In the genomic region with DNA sequence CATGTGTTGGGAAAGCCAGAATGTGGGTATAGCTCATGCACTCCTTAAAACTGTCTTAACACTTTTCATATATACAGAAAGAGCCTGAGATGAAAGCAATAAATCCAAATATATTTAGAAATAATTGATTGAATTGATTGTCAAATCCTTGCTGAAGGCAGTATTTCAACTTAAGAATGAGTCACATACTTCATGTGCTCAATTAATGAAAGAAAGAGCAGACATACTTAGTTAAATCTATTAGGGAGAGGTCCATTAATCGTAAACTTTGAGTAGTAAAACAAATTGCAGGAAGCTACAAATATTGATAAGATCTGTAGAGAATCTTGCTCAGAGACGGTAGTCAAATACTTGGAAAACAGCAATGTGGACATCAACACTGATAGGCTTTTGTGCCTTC, we compare ENCODE assay signal across 26 cellular contexts.
"Had no signal": no experiment of that assay in that cellular context is flagged by ENCODE, and none has a peak within 500 bp of the region (broad histone marks: within the 10 kb centered on the region; RNA-seq: fewer than 3 reads in every experiment).

No MANE protein-coding gene starts in this region.

- H3K36me3 ChIP-seq: esophagus muscularis mucosa, esophagus squamous epithelium, gastrocnemius medialis, gastroesophageal sphincter, heart left ventricle, heart right ventricle had no signal

- ATAC-seq: effector memory CD8-positive, alpha-beta T cell; esophagus mucosa; foreskin keratinocyte; gastrocnemius medialis; gastroesophageal sphincter; heart left ventricle; heart right ventricle had no signal

- H3K27ac Mint-ChIP-seq: dendritic cell treated with granulocyte-macrophage colony-stimulating factor and Interleukin-4, amounts not matched to agents 40 ng/mL and 50 ng/mL, for 4 days; effector memory CD8-positive, alpha-beta T cell; endodermal cell had no signal

- H3K4me3 Mint-ChIP-seq: dendritic cell treated with granulocyte-macrophage colony-stimulating factor and Interleukin-4, amounts not matched to agents 40 ng/mL and 50 ng/mL, for 4 days; effector memory CD8-positive, alpha-beta T cell; endodermal cell had no signal

- H3K27ac ChIP-seq: coronary artery, dorsolateral prefrontal cortex, epithelial cell of prostate, esophagus muscularis mucosa, esophagus squamous epithelium, foreskin keratinocyte, gastrocnemius medialis, gastroesophageal sphincter, heart left ventricle, heart right ventricle, hepatocyte had no signal

- H3K9me3 Mint-ChIP-seq: dendritic cell treated with granulocyte-macrophage colony-stimulating factor and Interleukin-4, amounts not matched to agents 40 ng/mL and 50 ng/mL, for 4 days; effector memory CD8-positive, alpha-beta T cell; endodermal cell had no signal

- DNase-seq: cortex of kidney; dermis blood vessel endothelial cell; dorsolateral prefrontal cortex; effector CD4-positive, alpha-beta T cell; effector CD8-positive, alpha-beta T cell; effector memory CD4-positive, alpha-beta T cell; effector memory CD8-positive, alpha-beta T cell; endodermal cell; erythroblast; esophagus squamous epithelium; foreskin fibroblast; foreskin keratinocyte; foreskin melanocyte; gastrocnemius medialis; glutamatergic neuron; head of caudate nucleus; heart left ventricle; heart right ventricle; hippocampal formation had no signal

- H3K27me3 ChIP-seq: dorsolateral prefrontal cortex, esophagus muscularis mucosa, esophagus squamous epithelium, foreskin keratinocyte, gastrocnemius medialis, gastroesophageal sphincter, heart left ventricle, heart right ventricle, hepatocyte had no signal

- H3K4me2 ChIP-seq: hepatocyte had no signal

- H3K9me3 ChIP-seq: esophagus muscularis mucosa, esophagus squamous epithelium, gastrocnemius medialis, gastroesophageal sphincter, heart left ventricle, heart right ventricle had no signal

- H3K4me1 Mint-ChIP-seq: endodermal cell had no signal

- H3K4me3 ChIP-seq: coronary artery, dorsolateral prefrontal cortex, esophagus muscularis mucosa, esophagus squamous epithelium, gastrocnemius medialis, gastroesophageal sphincter, heart left ventricle, heart right ventricle, hepatocyte had no signal

- H3K79me2 ChIP-seq: hepatocyte had no signal

- H2AFZ ChIP-seq: hepatocyte had no signal

- H3K27me3 Mint-ChIP-seq: dendritic cell treated with granulocyte-macrophage colony-stimulating factor and Interleukin-4, amounts not matched to agents 40 ng/mL and 50 ng/mL, for 4 days; effector memory CD8-positive, alpha-beta T cell had no signal
